In the genomic region with DNA sequence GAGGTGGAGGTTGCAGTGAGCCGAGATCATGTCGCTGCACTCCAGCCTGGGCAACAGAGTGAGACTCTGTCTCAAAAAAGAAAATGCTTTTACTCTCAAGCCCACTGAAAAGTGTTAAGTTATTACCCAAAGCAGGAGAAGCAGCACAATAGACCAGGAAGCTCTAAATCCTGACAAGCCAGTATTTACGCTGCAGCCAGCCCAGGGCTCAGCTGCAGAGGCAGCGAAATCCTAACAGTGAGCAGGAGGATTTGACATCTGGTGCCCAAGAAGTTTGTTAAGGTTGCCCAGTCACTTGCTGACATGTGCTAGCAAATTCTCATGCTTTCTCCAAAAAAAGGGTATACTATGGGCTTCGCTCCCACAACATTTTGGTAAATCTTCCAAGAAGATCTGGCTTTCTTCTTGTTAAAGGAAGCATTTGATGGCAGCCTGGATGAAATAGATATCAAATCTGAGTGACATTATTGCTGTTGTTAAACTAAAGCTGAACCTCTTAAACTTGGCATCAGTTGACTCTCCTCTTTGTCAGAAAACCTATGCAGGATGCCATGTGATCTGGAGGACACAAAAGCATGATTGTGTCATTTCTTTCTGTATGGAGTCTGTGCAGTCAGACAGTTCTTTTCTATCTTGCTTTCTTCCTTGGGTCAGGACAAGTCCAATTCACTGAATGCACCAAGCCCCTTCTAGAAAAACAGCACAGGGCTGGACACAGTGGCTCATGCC, we compare ENCODE assay signal across 14 cellular contexts.
"Had no signal": no experiment of that assay in that cellular context is flagged by ENCODE, and none has a peak within 500 bp of the region (broad histone marks: within the 10 kb centered on the region; RNA-seq: fewer than 3 reads in every experiment).

No MANE protein-coding gene starts in this region.

- DNase-seq: esophagus squamous epithelium; foreskin fibroblast; left colon; left ventricle myocardium superior; mucosa of descending colon; naive thymus-derived CD8-positive, alpha-beta T cell; right cardiac atrium; stimulated activated CD4-positive, alpha-beta T cell treated with anti-CD3 and anti-CD28 coated beads, Interleukin-2, amount 100 ng/mL, for 48 hours; stimulated activated naive CD4-positive, alpha-beta T cell treated with Interleukin-2 at 50 U/mL for 16 hours; testis had no signal

- H3K27me3 Mint-ChIP-seq: dendritic cell treated with granulocyte-macrophage colony-stimulating factor and Interleukin-4, amounts not matched to agents 40 ng/mL and 50 ng/mL, for 4 days; naive thymus-derived CD8-positive, alpha-beta T cell had no signal

- H3K4me3 Mint-ChIP-seq: dendritic cell treated with granulocyte-macrophage colony-stimulating factor and Interleukin-4, amounts not matched to agents 40 ng/mL and 50 ng/mL, for 4 days; naive thymus-derived CD8-positive, alpha-beta T cell had no signal

- H3K36me3 Mint-ChIP-seq: naive thymus-derived CD8-positive, alpha-beta T cell had no signal

- H3K27ac ChIP-seq: esophagus squamous epithelium, hepatocyte, neutrophil, testis had no signal

- H3K4me1 Mint-ChIP-seq: naive thymus-derived CD8-positive, alpha-beta T cell had no signal

- H3K27ac Mint-ChIP-seq: dendritic cell treated with granulocyte-macrophage colony-stimulating factor and Interleukin-4, amounts not matched to agents 40 ng/mL and 50 ng/mL, for 4 days; naive thymus-derived CD8-positive, alpha-beta T cell; progenitor cell of endocrine pancreas had no signal
